ENCODE assay signal across 1 cellular context in genomic region chr3:157159762-157160651, GRCh38.
A peak's percentile ranks its signal among the peaks of the same experiment; 100 is the strongest.
TF ChIP-seq lines count a peak whose summit lies in the region.

Gene CCNL1 (minus strand): TSS chr3:157160147. CDS start chr3:157160094, 53 bp downstream.

TF ChIP-seq in HCT116, 20 proteins besides CTCF, POLR2A, EP300 and RAD21 (continued from another document):
- TF ChIP-seq MAX (IDR thresholded peaks at IDR 0.05) (peak; percentile 98), JUND (IDR thresholded peaks at IDR 0.05) (peak; percentile 84), FOSL1 (IDR thresholded peaks at IDR 0.05; ENCODE audit: low read depth) (no peak), ELF1 (IDR thresholded peaks at IDR 0.05; ENCODE audit: borderline replicate concordance, low read depth) (peak; percentile 35; the same call in 1 of the 2 replicates), POLR2AphosphoS5 (IDR thresholded peaks at IDR 0.05; ENCODE audit: low read depth, low read length) (peak; percentile 100)
